ENCODE assay signal across 9 cellular contexts in the genomic region with DNA sequence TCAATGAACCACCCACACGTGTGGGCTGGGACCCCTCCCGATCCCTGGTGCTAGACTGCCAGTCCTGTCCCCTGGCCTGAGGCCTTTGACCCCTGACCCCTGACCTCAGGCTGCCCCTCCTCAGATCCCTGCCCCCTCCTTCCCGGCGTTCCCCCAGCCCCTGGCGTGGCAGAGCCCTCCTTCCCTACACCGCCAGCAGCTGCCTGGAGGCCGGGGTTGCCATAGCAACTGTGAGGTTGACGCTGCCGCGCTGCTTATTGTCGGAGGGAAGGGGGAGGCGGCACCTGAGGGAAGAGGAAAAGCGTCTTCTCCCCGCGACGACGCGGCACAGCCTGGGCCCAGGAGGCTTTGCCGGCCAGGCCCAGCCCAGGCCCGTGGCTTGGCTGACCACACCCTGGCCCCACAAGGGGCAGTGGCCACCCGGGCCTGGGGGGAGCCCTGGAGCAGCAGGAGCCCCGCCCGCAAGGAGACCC. TPM values are rescaled to one million over a fixed set of nuclear protein-coding genes. Genes with fewer than 3 reads are reported as not detected.
DNase-seq lines count a peak whose midpoint lies in the region; ATAC-seq and TF ChIP-seq lines count a peak whose summit lies in the region.
"Had no signal": no experiment of that assay in that cellular context is flagged by ENCODE, and none has a peak within 500 bp of the region (broad histone marks: within the 10 kb centered on the region; RNA-seq: fewer than 3 reads in every experiment).

No MANE protein-coding gene starts in this region.

- no peak for ATAC-seq in activated T-helper 17 cell treated with anti-CD3 and anti-CD28 coated beads, Interleukin-2, amount 50 U/mL, for 72 hours (replicated peaks)
- ATAC-seq in HG03457 (IDR thresholded peaks at IDR 0.05; ENCODE audit: unreplicated experiment): no peak

- no peaks in the 10 kb centered on the region for H3K9me3 Mint-ChIP-seq in type B pancreatic cell
- no peaks in the 10 kb centered on the region for H3K9me3 Mint-ChIP-seq in activated T-helper 17 cell treated with anti-CD3 and anti-CD28 coated beads, Interleukin-2, amount 50 U/mL, for 72 hours
- H3K9me3 Mint-ChIP-seq: activated B cell treated with CpG ODN at 0.5 μM for 24 hours had no signal

- TF ChIP-seq CTCF in type B pancreatic cell (conservative IDR thresholded peaks at IDR 0.05) (no peak), OCI-LY7 (conservative IDR thresholded peaks at IDR 0.05; ENCODE audit: low read length) (no peak)

- no peak overlapping the region for H3K4me3 Mint-ChIP-seq in type B pancreatic cell
- H3K4me3 Mint-ChIP-seq in activated T-helper 17 cell treated with anti-CD3 and anti-CD28 coated beads, Interleukin-2, amount 50 U/mL, for 72 hours: no peak overlapping the region
- H3K4me3 Mint-ChIP-seq: activated B cell treated with CpG ODN at 0.5 μM for 24 hours had no signal

- no peak overlapping the region for H3K4me3 ChIP-seq in OCI-LY7 (ENCODE audit: low read depth, low read length, poor library complexity, severe bottlenecking)

- no peak overlapping the region for H3K27ac Mint-ChIP-seq in type B pancreatic cell
- no peak overlapping the region for H3K27ac Mint-ChIP-seq in activated T-helper 17 cell treated with anti-CD3 and anti-CD28 coated beads, Interleukin-2, amount 50 U/mL, for 72 hours
- H3K27ac Mint-ChIP-seq: activated B cell treated with CpG ODN at 0.5 μM for 24 hours had no signal

- H3K9me3 ChIP-seq in OCI-LY7 (ENCODE audit: low read length): no peaks in the 10 kb centered on the region

- peaks cover 9% of the 10 kb centered on the region for H3K4me1 Mint-ChIP-seq in type B pancreatic cell (ENCODE audit: unreplicated experiment)
- peaks cover 13% of the 10 kb centered on the region for H3K4me1 Mint-ChIP-seq in activated T-helper 17 cell treated with anti-CD3 and anti-CD28 coated beads, Interleukin-2, amount 50 U/mL, for 72 hours
- H3K4me1 Mint-ChIP-seq: activated B cell treated with CpG ODN at 0.5 μM for 24 hours had no signal

- no peaks in the 10 kb centered on the region for H3K36me3 ChIP-seq in OCI-LY7 (ENCODE audit: insufficient read depth, low read length)

- no peak overlapping the region for H2AFZ ChIP-seq in OCI-LY7 (ENCODE audit: low read length)

- no peak overlapping the region for H3K4me2 ChIP-seq in OCI-LY7 (ENCODE audit: low read length)

- H3K4me1 ChIP-seq in OCI-LY7 (ENCODE audit: insufficient read depth, low read length, poor library complexity, severe bottlenecking): no peaks in the 10 kb centered on the region

- no peaks in the 10 kb centered on the region for H3K27me3 Mint-ChIP-seq in type B pancreatic cell
- H3K27me3 Mint-ChIP-seq in activated T-helper 17 cell treated with anti-CD3 and anti-CD28 coated beads, Interleukin-2, amount 50 U/mL, for 72 hours: peaks cover 7% of the 10 kb centered on the region

- H3K27ac ChIP-seq in OCI-LY7 (ENCODE audit: low read depth, low read length, poor library complexity, severe bottlenecking): no peak overlapping the region

- H3K9me2 ChIP-seq in OCI-LY7 (ENCODE audit: insufficient read depth, low read length): no peaks in the 10 kb centered on the region

- CTCF ChIA-PET in OCI-LY7 (lab: Charles Lee; ENCODE audit: unreplicated experiment): no interaction called here

- DNase-seq in NOMO-1 (lab: John Stamatoyannopoulos, UW; ENCODE audit: unreplicated experiment in 2 of 2): peak; percentile 45 to 47
- no peak for DNase-seq in NOMO-1 treated with dmso at 0.1 percent for 144 hours (lab: John Stamatoyannopoulos, UW; ENCODE audit: unreplicated experiment)
- peak; percentile 94 for DNase-seq in astrocyte of the hippocampus (ENCODE audit: low read depth, low spot score)
- peak; percentile 89 for DNase-seq in iris pigment epithelial cell (ENCODE audit: low read depth)
- peak; percentile 87 for DNase-seq in type B pancreatic cell (ENCODE audit: extremely low spot score, unreplicated experiment)
- no peak for DNase-seq in OCI-LY7 (ENCODE audit: low spot score)
- DNase-seq: activated B cell treated with CpG ODN at 0.5 μM for 24 hours had no signal

- peaks cover 4% of the 10 kb centered on the region for H3K36me3 Mint-ChIP-seq in type B pancreatic cell
- no peaks in the 10 kb centered on the region for H3K36me3 Mint-ChIP-seq in activated T-helper 17 cell treated with anti-CD3 and anti-CD28 coated beads, Interleukin-2, amount 50 U/mL, for 72 hours (ENCODE audit: low read depth)

- intact Hi-C loops in OCI-LY7 (cut with micrococcal nuclease; ENCODE audit: unreplicated experiment): no loop called here

- BruUV-seq in OCI-LY7 (replicated peaks; lab: Mats Ljungman, UMichigan): no TSS peak

- POLR2A ChIA-PET in OCI-LY7 (lab: Charles Lee): no interaction called here

- H3K79me2 ChIP-seq in OCI-LY7 (ENCODE audit: insufficient read depth, low read depth, low read length): no peaks in the 10 kb centered on the region

- no peaks in the 10 kb centered on the region for H4K20me1 ChIP-seq in OCI-LY7 (ENCODE audit: insufficient read depth, low read length)

RNA-seq across cellular contexts. Expression of a gene that starts 32.6 kb away (rescaled TPM):
- total RNA-seq in type B pancreatic cell (ENCODE audit: low replicate concordance) (6.8 and 13.1 TPM in 2 replicates), OCI-LY7 (2022) (0.07 and 0.15 TPM in 2 replicates)
- under 1 TPM in 1 of 2 donors, not detected in 1; 0.19 TPM for total RNA-seq in activated T-helper 17 cell treated with anti-CD3 and anti-CD28 coated beads, Interleukin-2, amount 50 U/mL, for 72 hours
- total RNA-seq in OCI-LY7 (2014; rRNA removed; shearing (Covaris generic)): not detected in 2 replicates
- total RNA-seq: activated B cell treated with CpG ODN at 0.5 μM for 24 hours had no signal

RNA-seq across cellular contexts. Expression of a gene that starts 32.7 kb away (rescaled TPM):
- total RNA-seq in type B pancreatic cell (ENCODE audit: low replicate concordance) (0.19 and 0.22 TPM in 2 replicates), OCI-LY7 (2022) (not detected in 2 replicates)
- total RNA-seq in activated T-helper 17 cell treated with anti-CD3 and anti-CD28 coated beads, Interleukin-2, amount 50 U/mL, for 72 hours: not detected
- total RNA-seq in OCI-LY7 (2014; rRNA removed; shearing (Covaris generic)): not detected in 2 replicates
- total RNA-seq: activated B cell treated with CpG ODN at 0.5 μM for 24 hours had no signal

Comparison
In these comparisons a context has a peak if more than half of its experiments do, and no peak if none do; other contexts are left out.
1. DNase-seq: peak in NOMO-1 (2 of 2), astrocyte of the hippocampus (single experiment), iris pigment epithelial cell (single experiment) and type B pancreatic cell (single experiment); none in NOMO-1 treated with dmso at 0.1 percent for 144 hours (single experiment) and OCI-LY7 (single experiment).